In the genomic region with DNA sequence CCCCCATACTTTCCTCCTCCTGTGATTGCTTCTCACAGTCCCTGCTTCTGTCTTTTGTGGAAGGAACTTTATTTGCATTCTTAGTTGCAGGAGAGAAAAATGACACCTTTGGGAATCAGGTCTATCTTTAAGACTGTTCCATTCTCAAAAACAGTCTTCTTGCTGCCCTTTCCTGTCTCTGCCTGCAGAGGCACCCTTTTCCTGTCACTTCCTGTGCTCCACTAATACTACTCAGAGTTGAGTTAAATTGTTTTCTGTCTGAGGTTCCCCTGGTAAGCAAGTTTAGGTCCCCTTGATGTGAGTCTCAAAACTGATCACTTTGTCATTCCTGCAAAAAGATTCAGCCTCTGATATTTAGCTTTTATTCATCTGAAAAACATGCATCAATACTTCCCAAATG, we compare ENCODE assay signal across 10 cellular contexts.
DNase-seq lines count a peak whose midpoint lies in the region; ATAC-seq, FAIRE-seq and TF ChIP-seq lines count a peak whose summit lies in the region.
"Had no signal": no experiment of that assay in that cellular context is flagged by ENCODE, and none has a peak within 500 bp of the region (broad histone marks: within the 10 kb centered on the region; RNA-seq: fewer than 3 reads in every experiment).

No MANE protein-coding gene starts in this region.

- no peak overlapping the region for H3K56ac ChIP-seq in H9 (ENCODE audit: insufficient read length, low read depth, low read length)

- BruUV-seq in Panc1 (replicated peaks; lab: Mats Ljungman, UMichigan) = no TSS peak

- H3K4me1 ChIP-seq in H9 (ENCODE audit: insufficient read depth, low read length) (no peaks in the 10 kb centered on the region), Panc1 (ENCODE audit: control insufficient read depth, insufficient read depth, low read length) (no peaks in the 10 kb centered on the region), thyroid gland (no peaks in the 10 kb centered on the region)
- H3K4me1 ChIP-seq: A549 had no signal

- peaks cover 0 to 1% (median 0%) of the 10 kb centered on the region in 3 experiments; a peak in 1 of 7 replicates for H3K36me3 Mint-ChIP-seq in H9 (ENCODE audit: insufficient read depth in 1 of 3, low read depth in 3 of 3)
- H3K36me3 Mint-ChIP-seq in nephron progenitor cell (ENCODE audit: low read depth) = no peaks in the 10 kb centered on the region

- H3K36me3 ChIP-seq in Panc1 (ENCODE audit: control insufficient read depth, insufficient read depth, low read length) (no peaks in the 10 kb centered on the region), thyroid gland (no peaks in the 10 kb centered on the region)

- CTCF ChIA-PET in Panc1 (lab: Charles Lee) = no interaction called here

- no peak overlapping the region for H4K5ac ChIP-seq in H9 (ENCODE audit: insufficient read length, low read depth, low read length)

- peak; percentile 71 for TF ChIP-seq CTCF in H9 (conservative IDR thresholded peaks at IDR 0.05)
- peak; percentile 16; the same call in 1 of the 2 replicates for TF ChIP-seq CTCF in Panc1 (IDR thresholded peaks at IDR 0.05)
- TF ChIP-seq CTCF in nephron progenitor cell (IDR thresholded peaks at IDR 0.05) = peak; percentile 49
- peak in 1 of 6 experiments; percentile 6 for TF ChIP-seq CTCF in thyroid gland (IDR thresholded peaks at IDR 0.05)

- no peak overlapping the region for H3K4me2 ChIP-seq in H9 (ENCODE audit: insufficient read depth, insufficient read length, low read length)
- H3K4me2 ChIP-seq: A549 had no signal

- no peaks in the 10 kb centered on the region for H3K9me3 Mint-ChIP-seq in H9
- H3K9me3 Mint-ChIP-seq in nephron progenitor cell = peaks cover 4% of the 10 kb centered on the region

- H2BK15ac ChIP-seq in H9 (ENCODE audit: low read depth, low read length) = no peak overlapping the region

- H3K79me1 ChIP-seq in H9 (ENCODE audit: insufficient read depth, low read depth, low read length, poor library complexity, severe bottlenecking) = no peaks in the 10 kb centered on the region

- H3K4me3 Mint-ChIP-seq in H9 (no peak overlapping the region), nephron progenitor cell (no peak overlapping the region)

- no peak overlapping the region for H3K18ac ChIP-seq in H9 (ENCODE audit: insufficient read length, low read depth, low read length)

- peak overlapping the region in 1 of 3 experiments; percentile 7; a peak in 1 of 7 replicates for H3K27ac Mint-ChIP-seq in H9
- no peak overlapping the region for H3K27ac Mint-ChIP-seq in nephron progenitor cell

- in situ Hi-C loops in Panc1 (cut with HindIII; ENCODE audit: low pct_unique_long_range_greater_than_20kb, low sequenced_read_pairs) = no loop called here

- H3K79me2 ChIP-seq in H9 (ENCODE audit: insufficient read depth, low read length) = no peaks in the 10 kb centered on the region

- H3K4me1 Mint-ChIP-seq in H9 = 0 out of 4 replicates have a peak, but pooled peaks cover 0 to 2% of the 10 kb centered on the region in 2 experiments
- H3K4me1 Mint-ChIP-seq in nephron progenitor cell = peaks cover 15% of the 10 kb centered on the region

- no peaks in the 10 kb centered on the region for H4K20me1 ChIP-seq in H9 (ENCODE audit: control insufficient read depth, insufficient read depth, insufficient read length)

- H3K9me3 ChIP-seq in H9 (ENCODE audit: control insufficient read depth, low read depth, low read length) = no peaks in the 10 kb centered on the region
- H3K9me3 ChIP-seq in Panc1 (ENCODE audit: control insufficient read depth, insufficient read depth, low read depth, low read length) = no peaks in the 10 kb centered on the region
- H3K9me3 ChIP-seq in thyroid gland = no peaks in the 10 kb centered on the region
- H3K9me3 ChIP-seq: A549 had no signal

- H2AFZ ChIP-seq in H9 (ENCODE audit: low read length) = no peak overlapping the region

- no peaks in the 10 kb centered on the region for H3K27me3 Mint-ChIP-seq in H9 (ENCODE audit: low read depth)
- H3K27me3 Mint-ChIP-seq in nephron progenitor cell (ENCODE audit: low read depth, poor library complexity) = no peaks in the 10 kb centered on the region

- H3K9ac ChIP-seq in H9 (ENCODE audit: extremely low read depth, insufficient read length, low read length) = no peak overlapping the region

- no peak overlapping the region for H3K27ac ChIP-seq in H9 (ENCODE audit: insufficient read length, low read depth, low read length)
- no peak overlapping the region for H3K27ac ChIP-seq in Panc1 (ENCODE audit: low read length)
- H3K27ac ChIP-seq in thyroid gland = no peak overlapping the region
- H3K27ac ChIP-seq: A549 had no signal

- no peaks in the 10 kb centered on the region for H3K23me2 ChIP-seq in H9 (ENCODE audit: insufficient read length, low read depth, low read length, poor library complexity, severe bottlenecking)

- H2BK12ac ChIP-seq in H9 (ENCODE audit: insufficient read length, low read depth, low read length) = no peak overlapping the region

- intact Hi-C loops in Panc1 (cut with micrococcal nuclease; ENCODE audit: unreplicated experiment) = no loop called here
- intact Hi-C loops in thyroid gland (cut with DNase I) = no loop called here

- no peaks in the 10 kb centered on the region for H3K27me3 ChIP-seq in H9 (ENCODE audit: insufficient read depth, low read length)
- H3K27me3 ChIP-seq in Panc1 (ENCODE audit: control insufficient read depth, insufficient read depth, low read length) = no peaks in the 10 kb centered on the region
- H3K27me3 ChIP-seq in thyroid gland = no peaks in the 10 kb centered on the region

- POLR2A ChIA-PET in Panc1 (lab: Charles Lee) = no interaction called here

- no peak overlapping the region for H2BK20ac ChIP-seq in H9 (ENCODE audit: low read depth, low read length, poor library complexity, severe bottlenecking)

- no peak for ATAC-seq in Panc1
- ATAC-seq: A549 had no signal

- no peak overlapping the region for H3K23ac ChIP-seq in H9 (ENCODE audit: insufficient read length, low read depth, low read length)

- TF ChIP-seq POLR2A in GM12892 (IDR thresholded peaks at IDR 0.05; ENCODE audit: low read depth, low read length) (no peak), thyroid gland (IDR thresholded peaks at IDR 0.05) (no peak)

- H3T11ph ChIP-seq in H9 (ENCODE audit: low read length) = no peak overlapping the region

- no peak overlapping the region for H3K4ac ChIP-seq in H9 (ENCODE audit: low read depth, low read length)

- no peak overlapping the region for H2BK5ac ChIP-seq in H9 (ENCODE audit: insufficient read length, low read length)

- H2AK5ac ChIP-seq in H9 (ENCODE audit: insufficient read length, low read length) = no peak overlapping the region

- no peak overlapping the region for H4K91ac ChIP-seq in H9 (ENCODE audit: insufficient read length, low read depth, low read length)

- H2BK120ac ChIP-seq in H9 (ENCODE audit: low read depth, low read length, poor library complexity, severe bottlenecking) = no peak overlapping the region

- H3K14ac ChIP-seq in H9 (ENCODE audit: insufficient read depth, low read length) = no peak overlapping the region

- peak; percentile 10 for DNase-seq in NCI-H1092 treated with DMSO at 0.1 percent for 48 hours (lab: John Stamatoyannopoulos, UW)
- no peak for DNase-seq in NCI-H1092 (lab: John Stamatoyannopoulos, UW)
- peak; percentile 32 for DNase-seq in H9
- DNase-seq in Panc1 (ENCODE audit: low read depth, low spot score) = no peak
- DNase-seq in nephron progenitor cell = peak; percentile 4
- DNase-seq in effector CD8-positive, alpha-beta T cell (lab: John Stamatoyannopoulos, UW) = no peak
- no peak for DNase-seq in GM12892 (ENCODE audit: insufficient read length)
- no peak for DNase-seq in thyroid gland
- DNase-seq: activated CD4-positive, CD25-positive, alpha-beta regulatory T cell treated with anti-CD3 and anti-CD28 coated beads, Interleukin-2, amount 50 U/mL, for 72 hours had no signal

- H3K4me3 ChIP-seq in Panc1 (ENCODE audit: low read depth in 2 of 2, low read length in 2 of 2) = no peak overlapping the region
- H3K4me3 ChIP-seq in thyroid gland (replicated peaks in 1 of 3) = no peak overlapping the region
- H3K4me3 ChIP-seq: A549 had no signal

- no peak overlapping the region for H4K8ac ChIP-seq in H9 (replicated peaks; ENCODE audit: insufficient read length, low read depth, low read length)

- FAIRE-seq in GM12892 (lab: Jason Lieb, UNC) = no peak
- FAIRE-seq: A549 had no signal

Comparison
In these comparisons a context has a peak if more than half of its experiments do, and no peak if none do; other contexts are left out.
1. DNase-seq: peak in NCI-H1092 treated with DMSO at 0.1 percent for 48 hours (single experiment), H9 (single experiment) and nephron progenitor cell (single experiment); none in NCI-H1092 (single experiment), Panc1 (single experiment), effector CD8-positive, alpha-beta T cell (single experiment), GM12892 (single experiment) and thyroid gland (0 of 2).